8 cellular contexts compared by ENCODE assay signal in genomic region chr1:50959303-50959912, GRCh38. TPM values are rescaled to one million over a fixed set of nuclear protein-coding genes. Genes with fewer than 3 reads are reported as not detected.
A peak's percentile ranks its signal among the peaks of the same experiment; 100 is the strongest.
DNase-seq lines count a peak whose midpoint lies in the region; ATAC-seq, FAIRE-seq and TF ChIP-seq lines count a peak whose summit lies in the region.

No MANE protein-coding gene starts in this region.

- H3K27ac ChIP-seq in adipose tissue (ENCODE audit: low read depth, low read length) (peak overlapping the region; percentile 51), iPS-18a (ENCODE audit: low read length) (peak overlapping the region; percentile 41), smooth muscle cell (ENCODE audit: low read depth) (peak overlapping the region; percentile 55)

- H3K9me3 ChIP-seq in iPS-18a (ENCODE audit: control insufficient read depth, low read depth, low read length) = no peaks in the 10 kb centered on the region
- H3K9me3 ChIP-seq in smooth muscle cell (replicated peaks; ENCODE audit: low read depth) = no peaks in the 10 kb centered on the region

- H4K20me1 ChIP-seq in smooth muscle cell (ENCODE audit: low read depth) = no peaks in the 10 kb centered on the region

- peak overlapping the region; percentile 82 for H2AFZ ChIP-seq in smooth muscle cell (ENCODE audit: low read depth)

- peak overlapping the region; percentile 95 for H3K4me2 ChIP-seq in smooth muscle cell

- H3K9ac ChIP-seq in iPS-18a (ENCODE audit: low read length) (peak overlapping the region; percentile 88), smooth muscle cell (ENCODE audit: low read depth) (peak overlapping the region; percentile 56)

- H3F3A ChIP-seq in smooth muscle cell (ENCODE audit: low read depth) = no peaks in the 10 kb centered on the region

- peak overlapping the region; percentile 97 for H3K4me3 ChIP-seq in iPS-18a (ENCODE audit: low read length)
- H3K4me3 ChIP-seq in smooth muscle cell = peak overlapping the region; percentile 95

- WGBS in adipose tissue, 3 donors = 0 to 2% (median 1%) methylated on average over 30 to 38 of the region's 38 CpGs
- 1% methylated on average over 24 of the region's 38 CpGs for WGBS in smooth muscle cell (ENCODE audit: low lambda C conversion rate)

- TF ChIP-seq CTCF in GM20000 (IDR thresholded peaks at IDR 0.05; ENCODE audit: extremely low read depth, missing control alignments) (no peak), smooth muscle cell (IDR thresholded peaks at IDR 0.05; ENCODE audit: borderline replicate concordance, insufficient read depth, poor library complexity, severe bottlenecking) (no peak)

- ATAC-seq in HG02852 (IDR thresholded peaks at IDR 0.05; ENCODE audit: unreplicated experiment) = no peak

- no peak for FAIRE-seq in frontal cortex (lab: Jason Lieb, UNC)

- H3K27me3 ChIP-seq in iPS-18a (ENCODE audit: control insufficient read depth, insufficient read depth, low read length) (peaks cover 13% of the 10 kb centered on the region), smooth muscle cell (ENCODE audit: low read depth) (no peaks in the 10 kb centered on the region)

- H3K79me2 ChIP-seq in smooth muscle cell (ENCODE audit: low read depth) = peaks cover 37% of the 10 kb centered on the region

- peak; percentile 87 for DNase-seq in DMS53 (lab: John Stamatoyannopoulos, UW)
- DNase-seq in GM20000 (ENCODE audit: low spot score) = peak; percentile 39
- DNase-seq in NCI-H1105 treated with DMSO at 0.1 percent for 48 hours (lab: John Stamatoyannopoulos, UW) = peak; percentile 58
- no peak for DNase-seq in smooth muscle cell (lab: John Stamatoyannopoulos, UW; ENCODE audit: unreplicated experiment)
- no peak for DNase-seq in frontal cortex (ENCODE audit: low spot score in 2 of 2)

- H3K36me3 ChIP-seq in iPS-18a (ENCODE audit: control insufficient read depth, low read depth, low read length) (no peaks in the 10 kb centered on the region), smooth muscle cell (ENCODE audit: low read depth) (no peaks in the 10 kb centered on the region)

- H3K4me1 ChIP-seq in iPS-18a (ENCODE audit: control insufficient read depth, low read depth, low read length) (peaks cover 3% of the 10 kb centered on the region), smooth muscle cell (ENCODE audit: low read depth) (no peaks in the 10 kb centered on the region)

RNA-seq across cellular contexts. Expression of gene FAF1, which starts 0.7 kb away (rescaled TPM):
- 10 to 100 TPM; 26.5 to 32.8 (median 28.2) TPM for polyA plus RNA-seq in adipose tissue
- 37.7 and 51.5 TPM in 2 replicates for total RNA-seq in smooth muscle cell
- 51.3 and 51.6 TPM in 2 replicates for polyA plus RNA-seq in smooth muscle cell
- total RNA-seq in frontal cortex = 47.3 TPM

RNA-seq across cellular contexts. Expression of gene CDKN2C, which starts 10.6 kb away (rescaled TPM):
- polyA plus RNA-seq in adipose tissue (100 to 1,000 TPM in 1 of 3 donors, 10 to 100 TPM in 2; 28.6 to 138 (median 70.4) TPM), smooth muscle cell (1.6 and 3.2 TPM in 2 replicates)
- total RNA-seq in smooth muscle cell (1.3 and 4.3 TPM in 2 replicates), frontal cortex (6.1 TPM)

Comparison
In these comparisons a context has a peak if more than half of its experiments do, and no peak if none do; other contexts are left out.
1. DNase-seq: peak in DMS53 (single experiment), GM20000 (single experiment) and NCI-H1105 treated with DMSO at 0.1 percent for 48 hours (single experiment); none in smooth muscle cell (single experiment) and frontal cortex (0 of 2).
2. Peak in every context shown above with its lines, with median percentiles within 50 percentile points of each other: H3K27ac ChIP-seq.